In genomic region chrX:41408576-41408975, GRCh38 we compare ENCODE assay signal across 39 cellular contexts. TPM values are rescaled to one million over a fixed set of nuclear protein-coding genes. Genes with fewer than 3 reads are reported as not detected.
"Had no signal": no experiment of that assay in that cellular context is flagged by ENCODE, and none has a peak within 500 bp of the region (broad histone marks: within the 10 kb centered on the region; RNA-seq: fewer than 3 reads in every experiment).

No MANE protein-coding gene starts in this region.

- H3K27ac ChIP-seq: KMS-11 had no signal

- H3K9me3 ChIP-seq: MG63 had no signal

- DNase-seq: Karpas-422, Kasumi-1, KG1, MG63, MM.1S, MV-4-11, NCI-H1048, NCI-H1092, NCI-H1092 treated with DMSO at 0.1 percent for 48 hours, NCI-H1105, NCI-H1105 treated with DMSO at 0.1 percent for 48 hours, NCI-H1417, NCI-H1417 treated with DMSO at 0.1 percent for 48 hours, NCI-H1436, NCI-H1436 treated with DMSO at 0.1 percent for 48 hours, NCI-H146, NCI-H1694, NCI-H1694 treated with DMSO at 0.1 percent for 48 hours, NCI-H187, NCI-H187 treated with DMSO at 0.1 percent for 48 hours, NCI-H1930, NCI-H2029, NCI-H2029 treated with DMSO at 0.1 percent for 48 hours, NCI-H2081, NCI-H2081 treated with DMSO at 0.1 percent for 48 hours, NCI-H2107, NCI-H2171, NCI-H2171 treated with DMSO at 0.1 percent for 48 hours, NCI-H2227 treated with DMSO at 0.1 percent for 48 hours, NCI-H226, NCI-H345, NCI-H446, NCI-H446 treated with DMSO at 0.1 percent for 48 hours, NCI-H510A had no signal

- H3K27me3 ChIP-seq: MG63 had no signal

- H3K4me3 ChIP-seq: MG63 had no signal

- H3K36me3 ChIP-seq: MG63 had no signal

RNA-seq across cellular contexts. Expression of gene NYX, which starts 38.6 kb away (rescaled TPM):
- total RNA-seq: LHCN-M2, M059J, MCF 10A, NCI-H460 had no signal
